In genomic region chr7:92627956-92628355, GRCh38 we compare ENCODE assay signal across 20 cellular contexts. TPM values are rescaled to one million over a fixed set of nuclear protein-coding genes. Genes with fewer than 3 reads are reported as not detected.
DNase-seq lines count a peak whose midpoint lies in the region; ATAC-seq, FAIRE-seq and TF ChIP-seq lines count a peak whose summit lies in the region.
"Had no signal": no experiment of that assay in that cellular context is flagged by ENCODE, and none has a peak within 500 bp of the region (broad histone marks: within the 10 kb centered on the region; RNA-seq: fewer than 3 reads in every experiment).

No MANE protein-coding gene starts in this region.

- H3K9me3 Mint-ChIP-seq in activated CD4-positive, alpha-beta memory T cell treated with anti-CD3 and anti-CD28 coated beads for 36 hours, result peaks cover 5% of the 10 kb centered on the region
- H3K9me3 Mint-ChIP-seq in activated CD4-positive, alpha-beta memory T cell treated with anti-CD3 and anti-CD28 coated beads, Interleukin-2, amount 10 ng/mL, durations not matched to agents 7 days and 5 days, result peaks cover 22% of the 10 kb centered on the region
- H3K9me3 Mint-ChIP-seq in activated T-helper 17 cell treated with anti-CD3 and anti-CD28 coated beads, Interleukin-2, amount 50 U/mL, for 72 hours, result no peaks in the 10 kb centered on the region

- no peak overlapping the region for H3K9ac ChIP-seq in HepG2 (ENCODE audit: insufficient read depth, low read depth, low read length)

- no peak for FAIRE-seq in HepG2 (lab: Jason Lieb, UNC)

- peaks cover 50% of the 10 kb centered on the region for H3K36me3 Mint-ChIP-seq in activated CD4-positive, alpha-beta memory T cell treated with anti-CD3 and anti-CD28 coated beads for 36 hours
- peaks cover 83% of the 10 kb centered on the region for H3K36me3 Mint-ChIP-seq in activated CD4-positive, alpha-beta memory T cell treated with anti-CD3 and anti-CD28 coated beads, Interleukin-2, amount 10 ng/mL, durations not matched to agents 7 days and 5 days (ENCODE audit: low read depth)
- H3K36me3 Mint-ChIP-seq in activated T-helper 17 cell treated with anti-CD3 and anti-CD28 coated beads, Interleukin-2, amount 50 U/mL, for 72 hours (ENCODE audit: low read depth), result peaks cover 94% of the 10 kb centered on the region

- H3K79me2 ChIP-seq in HepG2 (ENCODE audit: insufficient read depth, low read length), result peaks cover 8% of the 10 kb centered on the region

- H3K27me3 ChIP-seq in HepG2 (ENCODE audit: control insufficient read depth in 1 of 2, insufficient read depth in 2 of 2, low read length in 2 of 2) (no peaks in the 10 kb centered on the region), right lobe of liver (no peaks in the 10 kb centered on the region), testis (no peaks in the 10 kb centered on the region)
- H3K27me3 ChIP-seq: MG63, SJSA1 had no signal

- H3K4me3 ChIP-seq in HepG2 (replicated peaks in 1 of 3; ENCODE audit: insufficient read depth in 1 of 3, low read depth in 2 of 3, low read length in 3 of 3) (no peak overlapping the region), right lobe of liver (no peak overlapping the region), testis (no peak overlapping the region)
- H3K4me3 ChIP-seq: MG63, SJSA1 had no signal

- no peaks in the 10 kb centered on the region for H4K20me1 ChIP-seq in HepG2 (ENCODE audit: insufficient read depth, low read length)

- no peaks in the 10 kb centered on the region for H3K27me3 Mint-ChIP-seq in activated CD4-positive, alpha-beta memory T cell treated with anti-CD3 and anti-CD28 coated beads for 36 hours
- no peaks in the 10 kb centered on the region for H3K27me3 Mint-ChIP-seq in activated CD4-positive, alpha-beta memory T cell treated with anti-CD3 and anti-CD28 coated beads, Interleukin-2, amount 10 ng/mL, durations not matched to agents 7 days and 5 days
- H3K27me3 Mint-ChIP-seq in activated T-helper 17 cell treated with anti-CD3 and anti-CD28 coated beads, Interleukin-2, amount 50 U/mL, for 72 hours, result no peaks in the 10 kb centered on the region
- H3K27me3 Mint-ChIP-seq: CD4-positive, CD25-positive, alpha-beta regulatory T cell had no signal

- H3K27ac ChIP-seq in HepG2 (ENCODE audit: extremely low read length, insufficient read depth, low read length) (no peak overlapping the region), right lobe of liver (no peak overlapping the region), testis (no peak overlapping the region)
- H3K27ac ChIP-seq: SJSA1 had no signal

- H2AFZ ChIP-seq in HepG2 (ENCODE audit: low read length), result no peak overlapping the region

- CTCF ChIA-PET in activated CD4-positive, alpha-beta memory T cell treated with anti-CD3 and anti-CD28 coated beads for 36 hours (lab: Charles Lee), result no interaction called here
- CTCF ChIA-PET in activated CD4-positive, alpha-beta memory T cell treated with anti-CD3 and anti-CD28 coated beads, Interleukin-2, amount 10 ng/mL, durations not matched to agents 7 days and 5 days (lab: Charles Lee), result no interaction called here
- CTCF ChIA-PET in HepG2 (lab: Yijun Ruan, JAX; ENCODE audit: low intra/inter-chr PET ratio, low total read pairs), result no interaction called here

- peak overlapping the region; percentile 76 for H3K27ac Mint-ChIP-seq in activated CD4-positive, alpha-beta memory T cell treated with anti-CD3 and anti-CD28 coated beads for 36 hours
- H3K27ac Mint-ChIP-seq in activated CD4-positive, alpha-beta memory T cell treated with anti-CD3 and anti-CD28 coated beads, Interleukin-2, amount 10 ng/mL, durations not matched to agents 7 days and 5 days, result no peak overlapping the region
- peak overlapping the region; percentile 95 for H3K27ac Mint-ChIP-seq in activated T-helper 17 cell treated with anti-CD3 and anti-CD28 coated beads, Interleukin-2, amount 50 U/mL, for 72 hours

- no peak for ATAC-seq in HepG2
- no peak for ATAC-seq in right lobe of liver
- ATAC-seq in activated T-helper 17 cell treated with anti-CD3 and anti-CD28 coated beads, Interleukin-2, amount 50 U/mL, for 72 hours (replicated peaks), result no peak
- no peak for ATAC-seq in left cardiac atrium
- ATAC-seq: Panc1 had no signal

- peaks cover 88% of the 10 kb centered on the region for H3K4me1 Mint-ChIP-seq in activated CD4-positive, alpha-beta memory T cell treated with anti-CD3 and anti-CD28 coated beads for 36 hours (ENCODE audit: low read depth)
- H3K4me1 Mint-ChIP-seq in activated CD4-positive, alpha-beta memory T cell treated with anti-CD3 and anti-CD28 coated beads, Interleukin-2, amount 10 ng/mL, durations not matched to agents 7 days and 5 days, result peaks cover 86% of the 10 kb centered on the region
- H3K4me1 Mint-ChIP-seq in activated T-helper 17 cell treated with anti-CD3 and anti-CD28 coated beads, Interleukin-2, amount 50 U/mL, for 72 hours, result peaks cover 66% of the 10 kb centered on the region

- intact Hi-C loops in activated CD4-positive, alpha-beta memory T cell treated with anti-CD3 and anti-CD28 coated beads for 36 hours (cut with micrococcal nuclease), result no loop called here
- intact Hi-C loops in HepG2 (cut with micrococcal nuclease; ENCODE audit: unreplicated experiment) (no loop called here), right lobe of liver (cut with DNase I) (loop anchor here in 1 of 2 donors (10.0 kb wide), 1 partner anchor 207 kb away; the partner anchor contains the start of gene CDK6), left cardiac atrium (cut with DNase I) (loop anchor here in 1 of 2 donors (5.0 kb wide), 1 partner anchor 204 kb away; no protein-coding TSS in a partner anchor), testis (cut with DNase I; ENCODE audit: low total_unique reads) (no loop called here)

- no peak for TF ChIP-seq EP300 in HepG2 (IDR thresholded peaks at IDR 0.05; ENCODE audit: low read depth in 2 of 2, low read length in 2 of 2)
- TF ChIP-seq EP300 in HepG2 (CRISPR knock-in tag; IDR thresholded peaks at IDR 0.05; ENCODE audit: borderline replicate concordance), result no peak

- no peak for DNase-seq in activated CD4-positive, alpha-beta memory T cell treated with anti-CD3 and anti-CD28 coated beads for 36 hours
- DNase-seq in activated CD4-positive, alpha-beta memory T cell treated with anti-CD3 and anti-CD28 coated beads, Interleukin-2, amount 10 ng/mL, durations not matched to agents 7 days and 5 days, result no peak
- DNase-seq in HepG2 (ENCODE audit: low spot score) (no peak), right lobe of liver (no peak), H4 (ENCODE audit: low spot score) (no peak), left cardiac atrium (no peak), testis (no peak)
- DNase-seq: CD4-positive, CD25-positive, alpha-beta regulatory T cell; DMS79; H7; MG63; NCI-H1417; NCI-H1694 treated with DMSO at 0.1 percent for 48 hours; NCI-H2081 treated with DMSO at 0.1 percent for 48 hours; NCI-H2171 treated with DMSO at 0.1 percent for 48 hours; NCI-H524 treated with DMSO at 0.1 percent for 48 hours; NCI-H82 had no signal

- TF ChIP-seq RAD21 in HepG2 (CRISPR knock-in tag; IDR thresholded peaks at IDR 0.05), result no peak

- H3K9me3 ChIP-seq in HepG2 (ENCODE audit: low read length) (no peaks in the 10 kb centered on the region), right lobe of liver (no peaks in the 10 kb centered on the region), testis (no peaks in the 10 kb centered on the region)
- H3K9me3 ChIP-seq: MG63, SJSA1 had no signal

- WGBS in HepG2 (ENCODE audit: low lambda C conversion rate), result 98% methylated on average over 4 of the region's 4 CpGs
- 94% methylated on average over 4 of the region's 4 CpGs for WGBS in right lobe of liver (ENCODE audit: insufficient coverage, low coverage, low lambda C conversion rate, missing lambda C conversion rate)
- WGBS in testis, 2 donors, result 93 to 97% methylated on average over 4 of the region's 4 CpGs

- no TSS peak for BruUV-seq in HepG2 (replicated peaks; lab: Mats Ljungman, UMichigan)

- no peak overlapping the region for H3K4me2 ChIP-seq in HepG2 (ENCODE audit: low read depth, low read length)

- H3K4me3 Mint-ChIP-seq in activated CD4-positive, alpha-beta memory T cell treated with anti-CD3 and anti-CD28 coated beads for 36 hours, result no peak overlapping the region
- H3K4me3 Mint-ChIP-seq in activated CD4-positive, alpha-beta memory T cell treated with anti-CD3 and anti-CD28 coated beads, Interleukin-2, amount 10 ng/mL, durations not matched to agents 7 days and 5 days, result no peak overlapping the region
- H3K4me3 Mint-ChIP-seq in activated T-helper 17 cell treated with anti-CD3 and anti-CD28 coated beads, Interleukin-2, amount 50 U/mL, for 72 hours, result peak overlapping the region; percentile 71
- H3K4me3 Mint-ChIP-seq: CD4-positive, CD25-positive, alpha-beta regulatory T cell had no signal

- H3K36me3 ChIP-seq in HepG2 (replicated peaks in 1 of 2; ENCODE audit: control insufficient read depth in 1 of 2, insufficient read depth in 2 of 2, low read length in 2 of 2) (peaks cover 4 to 53% of the 10 kb centered on the region in 2 experiments), right lobe of liver (no peaks in the 10 kb centered on the region), testis (ENCODE audit: low read depth, missing control alignments) (no peaks in the 10 kb centered on the region)

- H3K4me1 ChIP-seq in HepG2 (ENCODE audit: insufficient read depth, low read length), result peaks cover 2% of the 10 kb centered on the region
- H3K4me1 ChIP-seq in right lobe of liver, result no peaks in the 10 kb centered on the region
- no peaks in the 10 kb centered on the region for H3K4me1 ChIP-seq in testis

- no peak for TF ChIP-seq CTCF in HepG2 (CRISPR knock-in tag; IDR thresholded peaks at IDR 0.05)
- no peak for TF ChIP-seq CTCF in right lobe of liver (IDR thresholded peaks at IDR 0.05)
- no peak for TF ChIP-seq CTCF in testis (IDR thresholded peaks at IDR 0.05)

- POLR2A ChIA-PET in activated CD4-positive, alpha-beta memory T cell treated with anti-CD3 and anti-CD28 coated beads for 36 hours (lab: Charles Lee), result no interaction called here
- POLR2A ChIA-PET in activated CD4-positive, alpha-beta memory T cell treated with anti-CD3 and anti-CD28 coated beads, Interleukin-2, amount 10 ng/mL, durations not matched to agents 7 days and 5 days (lab: Charles Lee), result no interaction called here
- POLR2A ChIA-PET in HepG2 (lab: Yijun Ruan, JAX), result no interaction called here

- in situ Hi-C loops in HepG2 (cut with HindIII; ENCODE audit: extremely low pct_ligation_motif_present, low pct_unique_long_range_greater_than_20kb), result loop anchor here (10.0 kb wide), 1 partner anchor 427 kb away; no protein-coding TSS in a partner anchor

- TF ChIP-seq POLR2A in HepG2 (IDR thresholded peaks at IDR 0.05; ENCODE audit: insufficient read depth in 1 of 2, low read depth in 2 of 2, low read length in 2 of 2), result no peak
- TF ChIP-seq POLR2A in right lobe of liver (IDR thresholded peaks at IDR 0.05), result no peak
- no peak for TF ChIP-seq POLR2A in testis (IDR thresholded peaks at IDR 0.05)

RNA-seq across cellular contexts. Expression of gene FAM133B, which starts 37.8 kb away (rescaled TPM):
- 10 to 100 TPM; 21.7 to 25.5 TPM for total RNA-seq in activated CD4-positive, alpha-beta memory T cell treated with anti-CD3 and anti-CD28 coated beads for 36 hours
- 10 to 100 TPM; 23.4 to 25.5 TPM for total RNA-seq in activated CD4-positive, alpha-beta memory T cell treated with anti-CD3 and anti-CD28 coated beads, Interleukin-2, amount 10 ng/mL, durations not matched to agents 7 days and 5 days
- total RNA-seq in HepG2 (2016; rRNA removed; fragmentation: Illumina TruSeq; extraction: Trizol) (56.3 and 65.5 TPM in 2 replicates), right lobe of liver (10 to 100 TPM in 3 of 6 experiments, 1 to 10 TPM in 3; 8.6 to 11.6 (median 9.7) TPM), left cardiac atrium (10 to 100 TPM; 13.0 to 14.2 TPM), testis (10 to 100 TPM; 20.1 to 24.3 TPM)
- total RNA-seq in HepG2 (2016; cell fraction: cytosol; rRNA removed; fragmentation: Illumina TruSeq; extraction: Trizol; ENCODE audit: low read depth), result 13.3 and 17.4 TPM in 2 replicates
- total RNA-seq in HepG2 (2016; cell fraction: insoluble cytoplasmic fraction; rRNA removed; fragmentation: Illumina TruSeq; extraction: Trizol), result 55.3 and 69.7 TPM in 2 replicates
- 23.5 and 27.3 TPM in 2 replicates for total RNA-seq in HepG2 (2016; cell fraction: membrane; rRNA removed; fragmentation: Illumina TruSeq; extraction: Trizol)
- total RNA-seq in HepG2 (2016; cell fraction: nucleus; rRNA removed; fragmentation: Illumina TruSeq; extraction: Trizol), result 62.3 and 63.2 TPM in 2 replicates
- polyA plus RNA-seq in HepG2 (2011; rRNA removed) (19.6 and 29.1 TPM in 2 replicates), testis (ENCODE audit: insufficient read depth, low read depth, low replicate concordance) (6.0 TPM)
- 8.9 and 12.8 TPM in 2 replicates for polyA plus RNA-seq in HepG2 (2011; cell fraction: cytosol; rRNA removed)
- 12.6 and 37.9 TPM in 2 replicates for polyA plus RNA-seq in HepG2 (2011; cell fraction: nucleus; rRNA removed)
- 26.6 and 33.0 TPM in 2 replicates for polyA plus RNA-seq in HepG2 (2012)
- polyA plus RNA-seq in HepG2 (2016; cell fraction: cytosol; fragmentation: Illumina TruSeq; extraction: Trizol; ENCODE audit: low read depth), result 5.0 and 5.5 TPM in 2 replicates
- 69.4 and 78.5 TPM in 2 replicates for polyA plus RNA-seq in HepG2 (2016; cell fraction: insoluble cytoplasmic fraction; fragmentation: Illumina TruSeq; extraction: Trizol; ENCODE audit: low read depth)
- 13.1 and 14.8 TPM in 2 replicates for polyA plus RNA-seq in HepG2 (2016; cell fraction: membrane; fragmentation: Illumina TruSeq; extraction: Trizol; ENCODE audit: low read depth)
- 69.9 and 72.0 TPM in 2 replicates for polyA plus RNA-seq in HepG2 (2016; cell fraction: nucleus; fragmentation: Illumina TruSeq; extraction: Trizol; ENCODE audit: insufficient read depth, low read depth)
- polyA minus RNA-seq in HepG2 (2011; rRNA and poly(A)+ RNA removed; ENCODE audit: low replicate concordance), result 11.4 and 17.2 TPM in 2 replicates
- 6.9 and 11.3 TPM in 2 replicates for polyA minus RNA-seq in HepG2 (2011; cell fraction: cytosol; rRNA and poly(A)+ RNA removed)
- polyA minus RNA-seq in HepG2 (2011; cell fraction: nucleus; rRNA and poly(A)+ RNA removed), result 51.7 and 63.1 TPM in 2 replicates
- total RNA-seq in activated T-helper 17 cell treated with anti-CD3 and anti-CD28 coated beads, Interleukin-2, amount 50 U/mL, for 72 hours, result 10 to 100 TPM; 27.9 to 31.4 TPM
- 18.9 and 23.9 TPM in 2 replicates for total RNA-seq in H4 (2014; rRNA removed; shearing (Covaris generic))
